ENCODE assay signal across 22 cellular contexts in the genomic region with DNA sequence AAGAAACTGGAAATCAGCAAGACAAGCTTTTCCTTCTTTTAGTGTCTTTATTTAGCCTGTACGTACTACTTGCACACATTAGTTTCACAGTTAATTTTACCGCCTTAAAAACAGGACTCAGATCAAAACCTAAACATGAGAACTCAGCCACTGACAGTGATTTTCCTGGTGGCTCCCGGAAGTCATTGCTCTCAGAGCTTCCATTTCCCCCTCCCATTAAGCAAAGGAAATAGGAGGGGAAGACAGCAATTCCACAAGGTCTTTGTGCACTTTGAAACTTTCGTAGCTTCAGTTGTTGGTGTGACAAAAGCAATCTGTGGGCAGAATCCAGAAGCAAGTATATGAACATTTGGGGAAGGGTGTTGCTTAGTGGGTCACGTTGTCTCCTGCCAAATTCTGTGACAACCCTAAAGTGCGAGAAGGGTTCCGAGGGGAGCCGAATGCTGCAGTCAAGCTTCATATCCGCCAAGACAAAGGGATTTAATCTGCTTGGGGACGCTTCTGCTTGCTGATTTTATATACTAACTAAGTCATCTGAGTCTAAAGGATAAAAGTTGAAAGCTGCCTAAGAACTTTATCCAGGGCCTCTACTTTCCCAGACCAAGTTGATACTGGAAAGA. TPM values are rescaled to one million over a fixed set of nuclear protein-coding genes. Genes with fewer than 3 reads are reported as not detected.
DNase-seq lines count a peak whose midpoint lies in the region; ATAC-seq and TF ChIP-seq lines count a peak whose summit lies in the region.
"Had no signal": no experiment of that assay in that cellular context is flagged by ENCODE, and none has a peak within 500 bp of the region (broad histone marks: within the 10 kb centered on the region; RNA-seq: fewer than 3 reads in every experiment).

No MANE protein-coding gene starts in this region.

- no peaks in the 10 kb centered on the region for H3K9me3 ChIP-seq in A673 (ENCODE audit: low read depth, low read length, poor library complexity, severe bottlenecking)
- no peaks in the 10 kb centered on the region for H3K9me3 ChIP-seq in CD4-positive, alpha-beta memory T cell (ENCODE audit: control insufficient read depth in 1 of 2, low read length in 2 of 2)
- no peaks in the 10 kb centered on the region for H3K9me3 ChIP-seq in effector memory CD4-positive, alpha-beta T cell (ENCODE audit: control insufficient read depth, low read length)
- H3K9me3 ChIP-seq in parathyroid adenoma (ENCODE audit: control insufficient read depth, low read length): no peaks in the 10 kb centered on the region
- H3K9me3 ChIP-seq: BE2C had no signal

- no peaks in the 10 kb centered on the region for H3K9me3 Mint-ChIP-seq in CD4-positive, alpha-beta memory T cell
- H3K9me3 Mint-ChIP-seq: activated T-cell treated with anti-CD3 and anti-CD28 coated beads, Interleukin-2, amount 50 U/mL, for 4 hours; HFFc6 had no signal

- no peak overlapping the region for H3K4me3 ChIP-seq in A673 (ENCODE audit: low read depth, low read length, poor library complexity, severe bottlenecking)
- no peak overlapping the region for H3K4me3 ChIP-seq in CD4-positive, alpha-beta memory T cell (ENCODE audit: low read length in 2 of 2)
- H3K4me3 ChIP-seq in effector memory CD4-positive, alpha-beta T cell (ENCODE audit: insufficient read depth, low read depth, low read length, poor library complexity, severe bottlenecking): no peak overlapping the region
- H3K4me3 ChIP-seq in parathyroid adenoma (ENCODE audit: low read depth, low read length): no peak overlapping the region

- peak; percentile 29 for DNase-seq in A673 (ENCODE audit: low spot score)
- no peak for DNase-seq in CD4-positive, alpha-beta memory T cell
- no peak for DNase-seq in effector memory CD4-positive, alpha-beta T cell
- no peak for DNase-seq in activated CD4-positive, alpha-beta T cell treated with anti-CD3 and anti-CD28 coated beads, Interleukin-2, amount 50 U/mL, for 4 hours
- DNase-seq: activated T-cell treated with anti-CD3 and anti-CD28 coated beads, Interleukin-2, amount 50 U/mL, for 4 hours; amygdala; BE2C; DND-41; head of caudate nucleus; HFFc6; Kasumi-1; kidney glomerular epithelial cell; NCI-H1694; NCI-H510A; stimulated activated CD4-positive, alpha-beta T cell treated with anti-CD3 and anti-CD28 coated beads, Interleukin-4, amount 100 ng/mL, for 24 hours; SW 1271 had no signal

- H3K36me3 Mint-ChIP-seq in CD4-positive, alpha-beta memory T cell: peaks cover 10 to 13% of the 10 kb centered on the region in 2 donors

- TF ChIP-seq CTCF in A673 (conservative IDR thresholded peaks at IDR 0.05; ENCODE audit: low read depth, low read length): no peak
- no peak for TF ChIP-seq CTCF in parathyroid adenoma (IDR thresholded peaks at IDR 0.05)

- CTCF ChIA-PET in A673 (lab: Charles Lee): no interaction called here
- CTCF ChIA-PET in CD4-positive, alpha-beta memory T cell (lab: Charles Lee; ENCODE audit: partially characterized antibody): interaction anchor here (0.9 to 22.6 kb wide), 9 partner anchors 9 to 86 kb away, joined by 3 to 556 read pairs (median 5); no protein-coding TSS in a partner anchor

- H3K4me1 ChIP-seq in A673 (ENCODE audit: insufficient read depth, low read length, poor library complexity, severe bottlenecking) (peaks cover 55% of the 10 kb centered on the region), parathyroid adenoma (peaks cover 52% of the 10 kb centered on the region)
- peaks cover 97% of the 10 kb centered on the region for H3K4me1 ChIP-seq in CD4-positive, alpha-beta memory T cell (ENCODE audit: insufficient read depth, low read length)
- H3K4me1 ChIP-seq in effector memory CD4-positive, alpha-beta T cell (ENCODE audit: control insufficient read depth, insufficient read depth, low read length, poor library complexity, severe bottlenecking): peaks cover 77% of the 10 kb centered on the region

- ATAC-seq in GM21528 (IDR thresholded peaks at IDR 0.05; ENCODE audit: low FRiP score, unreplicated experiment) (no peak), GM19023 (IDR thresholded peaks at IDR 0.05; ENCODE audit: unreplicated experiment) (no peak)
- ATAC-seq: activated CD4-positive, CD25-positive, alpha-beta regulatory T cell treated with anti-CD3 and anti-CD28 coated beads, Interleukin-2, amount 50 U/mL, for 24 hours; activated T-cell treated with anti-CD3 and anti-CD28 coated beads, Interleukin-2, amount 50 U/mL, for 4 hours; esophagus mucosa had no signal

- H3K27me3 Mint-ChIP-seq in CD4-positive, alpha-beta memory T cell: no peaks in the 10 kb centered on the region

- H2AFZ ChIP-seq in parathyroid adenoma: no peak overlapping the region

- no peak overlapping the region for H3K4me2 ChIP-seq in parathyroid adenoma (ENCODE audit: low read length)

- H3K27ac ChIP-seq in A673 (ENCODE audit: low read depth, low read length, poor library complexity, severe bottlenecking) (peak overlapping the region; percentile 34), parathyroid adenoma (peak overlapping the region; percentile 15)
- H3K27ac ChIP-seq in CD4-positive, alpha-beta memory T cell (ENCODE audit: low read depth, low read length): peak overlapping the region; percentile 31
- H3K27ac ChIP-seq in effector memory CD4-positive, alpha-beta T cell (ENCODE audit: insufficient read depth, low read length, poor library complexity, severe bottlenecking): peak overlapping the region; percentile 92
- H3K27ac ChIP-seq: HL-60 had no signal

- H3K27me3 ChIP-seq in A673 (replicated peaks; ENCODE audit: insufficient read depth, low read depth, low read length, poor library complexity) (no peaks in the 10 kb centered on the region), parathyroid adenoma (ENCODE audit: control insufficient read depth, insufficient read depth, low read length) (no peaks in the 10 kb centered on the region)
- no peaks in the 10 kb centered on the region for H3K27me3 ChIP-seq in CD4-positive, alpha-beta memory T cell (ENCODE audit: insufficient read depth, low read length)
- no peaks in the 10 kb centered on the region for H3K27me3 ChIP-seq in effector memory CD4-positive, alpha-beta T cell (replicated peaks; ENCODE audit: control insufficient read depth, insufficient read depth, low read length, poor library complexity, severe bottlenecking)
- H3K27me3 ChIP-seq: BE2C had no signal

- H3K4me3 Mint-ChIP-seq in CD4-positive, alpha-beta memory T cell: peak overlapping the region in 5 of 8 donors; percentile 8 to 80 (median 60)
- H3K4me3 Mint-ChIP-seq: activated T-cell treated with anti-CD3 and anti-CD28 coated beads, Interleukin-2, amount 50 U/mL, for 4 hours; HFFc6 had no signal

- peaks cover 77% of the 10 kb centered on the region for H3K79me2 ChIP-seq in parathyroid adenoma

- no TSS peak for BruUV-seq in A673 (replicated peaks; lab: Mats Ljungman, UMichigan)

- no peaks in the 10 kb centered on the region for H3K36me3 ChIP-seq in A673 (ENCODE audit: insufficient read depth, low read length, poor library complexity, severe bottlenecking)
- H3K36me3 ChIP-seq in CD4-positive, alpha-beta memory T cell (ENCODE audit: insufficient read depth, low read length): no peaks in the 10 kb centered on the region
- H3K36me3 ChIP-seq in effector memory CD4-positive, alpha-beta T cell (ENCODE audit: control insufficient read depth, insufficient read depth, low read length): no peaks in the 10 kb centered on the region
- H3K36me3 ChIP-seq in parathyroid adenoma (ENCODE audit: control insufficient read depth, insufficient read depth, low read length): no peaks in the 10 kb centered on the region

- intact Hi-C loops in A673 (cut with micrococcal nuclease; ENCODE audit: unreplicated experiment): no loop called here
- intact Hi-C loops in CD4-positive, alpha-beta memory T cell (cut with micrococcal nuclease): no loop called here

- no peak overlapping the region for H3K9ac ChIP-seq in parathyroid adenoma

- H3K4me1 Mint-ChIP-seq in CD4-positive, alpha-beta memory T cell: peaks cover 78 to 93% (median 86%) of the 10 kb centered on the region in 4 donors

- peak overlapping the region; percentile 22 to 89 (median 83) for H3K27ac Mint-ChIP-seq in CD4-positive, alpha-beta memory T cell
- H3K27ac Mint-ChIP-seq: HFFc6 had no signal

- POLR2A ChIA-PET in A673 (lab: Charles Lee; ENCODE audit: low non-redundant PET): no interaction called here
- POLR2A ChIA-PET in CD4-positive, alpha-beta memory T cell (lab: Charles Lee; ENCODE audit: partially characterized antibody): interaction anchor here (1.1 to 20.9 kb wide), 9 partner anchors 10 to 63 kb away, joined by 3 to 544 read pairs (median 13); no protein-coding TSS in a partner anchor

RNA-seq across cellular contexts. Expression of a gene that starts 30.4 kb away (rescaled TPM):
- total RNA-seq in A673 (2021): 18.3 and 19.8 TPM in 2 replicates
- total RNA-seq in CD4-positive, alpha-beta memory T cell: 10 to 100 TPM; 57.3 to 60.7 TPM
- 10 to 100 TPM in 1 of 2 donors, 1 to 10 TPM in 1; 7.3 to 42.5 TPM for polyA plus RNA-seq in CD4-positive, alpha-beta memory T cell

Comparison
In these comparisons a context has a peak if more than half of its experiments do, and no peak if none do; other contexts are left out.
1. H3K27ac ChIP-seq: peak in every context shown above with its lines; median percentile 92 in effector memory CD4-positive, alpha-beta T cell; 34 in A673; 31 in CD4-positive, alpha-beta memory T cell; 15 in parathyroid adenoma.